ENCODE assay signal across 17 cellular contexts in the genomic region with DNA sequence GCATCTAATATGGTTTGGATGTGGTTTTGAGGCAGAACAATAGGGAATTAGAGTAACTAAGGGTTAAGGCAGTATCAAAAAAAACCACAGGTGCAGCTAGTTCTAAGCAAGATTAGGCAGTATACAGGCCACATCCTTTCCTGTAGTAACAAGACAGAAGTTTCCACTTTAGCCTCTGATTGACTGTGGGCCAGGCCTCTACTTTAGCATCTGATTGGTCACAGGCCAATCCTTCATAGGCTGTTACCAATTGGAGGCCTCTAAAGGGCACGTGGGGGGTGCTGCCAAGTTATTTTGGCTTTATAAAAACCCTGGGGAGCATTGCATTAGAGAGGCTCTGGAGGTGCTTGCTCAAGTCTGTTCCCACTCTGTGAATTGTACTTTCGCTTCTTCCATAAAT.
DNase-seq lines count a peak whose midpoint lies in the region; ATAC-seq lines count a peak whose summit lies in the region.
"Had no signal": no experiment of that assay in that cellular context is flagged by ENCODE, and none has a peak within 500 bp of the region (broad histone marks: within the 10 kb centered on the region; RNA-seq: fewer than 3 reads in every experiment).

No MANE protein-coding gene starts in this region.

- no peak overlapping the region for H3K4ac ChIP-seq in neuronal stem cell (ENCODE audit: low read length)

- no peak overlapping the region for H2BK5ac ChIP-seq in neuronal stem cell (ENCODE audit: low read length)

- ATAC-seq in GM21723 (IDR thresholded peaks at IDR 0.05; ENCODE audit: unreplicated experiment) (peak; percentile 72), HG03442 (IDR thresholded peaks at IDR 0.05; ENCODE audit: unreplicated experiment) (peak; percentile 66)
- ATAC-seq: activated CD4-positive, CD25-positive, alpha-beta regulatory T cell treated with anti-CD3 and anti-CD28 coated beads, Interleukin-2, amount 50 U/mL, for 24 hours; Panc1 had no signal

- no peak overlapping the region for H4K8ac ChIP-seq in neuronal stem cell (ENCODE audit: low read depth, low read length)

- H3K23ac ChIP-seq in neuronal stem cell (ENCODE audit: low read depth, low read length, poor library complexity): no peak overlapping the region

- no peak overlapping the region for H3K27ac Mint-ChIP-seq in immature natural killer cell

- H3K4me3 ChIP-seq in neuronal stem cell (ENCODE audit: low read length in 2 of 2): no peak overlapping the region
- H3K4me3 ChIP-seq: ascending aorta, colonic mucosa had no signal

- H2AFZ ChIP-seq in neuronal stem cell (ENCODE audit: low read length): peak overlapping the region; percentile 49

- H2BK12ac ChIP-seq in neuronal stem cell (ENCODE audit: low read length): no peak overlapping the region

- no peak overlapping the region for H3K4me3 Mint-ChIP-seq in immature natural killer cell

- no peak overlapping the region for H2AK5ac ChIP-seq in neuronal stem cell (ENCODE audit: low read depth, low read length)

- H3K14ac ChIP-seq in neuronal stem cell (ENCODE audit: low read length): no peak overlapping the region

- no peaks in the 10 kb centered on the region for H3K27me3 Mint-ChIP-seq in immature natural killer cell (ENCODE audit: low read depth in 3 of 3)

- no peaks in the 10 kb centered on the region for H3K9me3 Mint-ChIP-seq in immature natural killer cell

- H3K9me3 ChIP-seq in neuronal stem cell (replicated peaks in 1 of 2; ENCODE audit: control insufficient read depth in 2 of 2, insufficient read depth in 1 of 2, low read depth in 1 of 2, low read length in 2 of 2): no peaks in the 10 kb centered on the region
- H3K9me3 ChIP-seq: ascending aorta, colonic mucosa had no signal

- peak; percentile 53 for DNase-seq in activated effector memory CD4-positive, alpha-beta T cell treated with anti-CD3 and anti-CD28 coated beads, Interleukin-2, amount 50 U/mL, for 16 hours
- no peak for DNase-seq in activated effector memory CD4-positive, alpha-beta T cell treated with Interleukin-2 at 50 U/mL for 16 hours
- DNase-seq in neuronal stem cell (ENCODE audit: low spot score) (no peak), immature natural killer cell (no peak), DMS79 treated with DMSO at 0.1 percent for 48 hours (lab: John Stamatoyannopoulos, UW) (no peak), caudate nucleus (lab: John Stamatoyannopoulos, UW) (no peak)
- DNase-seq: colonic mucosa; GDM1; NCI-H1930; NCI-H526; nucleus accumbens; stimulated activated naive CD4-positive, alpha-beta T cell had no signal

- no peak overlapping the region for H3K4me2 ChIP-seq in neuronal stem cell (ENCODE audit: insufficient read depth, low read length, poor library complexity, severe bottlenecking)

- H3K36me3 Mint-ChIP-seq in immature natural killer cell: no peaks in the 10 kb centered on the region

- H2BK120ac ChIP-seq in neuronal stem cell (ENCODE audit: low read depth, low read length): no peak overlapping the region

- H3K79me1 ChIP-seq in neuronal stem cell (ENCODE audit: low read depth, low read length): no peaks in the 10 kb centered on the region

- H3K27ac ChIP-seq in neuronal stem cell (replicated peaks; ENCODE audit: low read length) (no peak overlapping the region), caudate nucleus (ENCODE audit: low read depth, low read length) (no peak overlapping the region)
- H3K27ac ChIP-seq: ascending aorta, colonic mucosa had no signal

- no peak overlapping the region for H3K9ac ChIP-seq in neuronal stem cell (ENCODE audit: low read depth, low read length, poor library complexity)

- no peak overlapping the region for H4K91ac ChIP-seq in neuronal stem cell (ENCODE audit: low read depth, low read length, poor library complexity)

- H3K4me1 ChIP-seq in neuronal stem cell (ENCODE audit: control insufficient read depth in 2 of 2, insufficient read depth in 1 of 2, low read depth in 1 of 2, low read length in 2 of 2): no peaks in the 10 kb centered on the region
- H3K4me1 ChIP-seq: ascending aorta, colonic mucosa had no signal

- H2BK15ac ChIP-seq in neuronal stem cell (ENCODE audit: low read length): no peak overlapping the region

- H3K4me1 Mint-ChIP-seq in immature natural killer cell: no peaks in the 10 kb centered on the region

- no CpG with 5 or more reads among the region's 2 CpGs for WGBS in neuronal stem cell (ENCODE audit: extremely low coverage in 2 of 2, insufficient read length in 2 of 2, insufficient replicate concordance in 1 of 2), 2 donors

- no peaks in the 10 kb centered on the region for H3K36me3 ChIP-seq in neuronal stem cell (replicated peaks in 1 of 2; ENCODE audit: control insufficient read depth in 2 of 2, insufficient read depth in 2 of 2, low read length in 2 of 2)
- H3K36me3 ChIP-seq: ascending aorta, colonic mucosa had no signal

- no peak overlapping the region for H3K18ac ChIP-seq in neuronal stem cell (ENCODE audit: low read length)

- H3K27me3 ChIP-seq in neuronal stem cell (ENCODE audit: control insufficient read depth in 3 of 3, insufficient read depth in 3 of 3, low read depth in 1 of 3, low read length in 3 of 3): no peaks in the 10 kb centered on the region
- H3K27me3 ChIP-seq: ascending aorta, colonic mucosa had no signal
